ENCODE assay signal across 7 cellular contexts in genomic region chr10:98133075-98133752, GRCh38. TPM values are rescaled to one million over a fixed set of nuclear protein-coding genes. Genes with fewer than 3 reads are reported as not detected.
DNase-seq lines count a peak whose midpoint lies in the region; ATAC-seq and TF ChIP-seq lines count a peak whose summit lies in the region.
"Not testable (repeated sequence)": the region's sequence is repeated elsewhere in the genome, so short reads cannot be mapped to it uniquely, and the experiment has no call there.

No MANE protein-coding gene starts in this region.

- H3K9me3 Mint-ChIP-seq in activated naive CD4-positive, alpha-beta T cell treated with anti-CD3 and anti-CD28 coated beads, Interleukin-2, amount 10 ng/mL, durations not matched to agents 7 days and 5 days = peaks cover 11% of the 10 kb centered on the region
- H3K9me3 Mint-ChIP-seq in naive thymus-derived CD8-positive, alpha-beta T cell = not testable (repeated sequence)

- H4K20me1 ChIP-seq in OCI-LY7 (ENCODE audit: insufficient read depth, low read length) = not testable (repeated sequence)

- peaks cover 36% of the 10 kb centered on the region for H3K79me2 ChIP-seq in OCI-LY7 (ENCODE audit: insufficient read depth, low read depth, low read length)

- H3K27me3 Mint-ChIP-seq in activated naive CD4-positive, alpha-beta T cell treated with anti-CD3 and anti-CD28 coated beads, Interleukin-2, amount 10 ng/mL, durations not matched to agents 7 days and 5 days; naive thymus-derived CD8-positive, alpha-beta T cell: not testable (repeated sequence)

- H3K4me3 ChIP-seq in OCI-LY7 (ENCODE audit: low read depth, low read length, poor library complexity, severe bottlenecking) = peak overlapping the region; percentile 90

- DNase-seq in OCI-LY7 (ENCODE audit: low spot score) = peak; percentile 75
- not testable (repeated sequence) for DNase-seq in activated naive CD4-positive, alpha-beta T cell treated with anti-CD3 and anti-CD28 coated beads, Interleukin-2, amount 10 ng/mL, durations not matched to agents 7 days and 5 days; naive thymus-derived CD8-positive, alpha-beta T cell

- peak overlapping the region; percentile 96 for H2AFZ ChIP-seq in OCI-LY7 (ENCODE audit: low read length)

- peak; percentile 36 for ATAC-seq in GM18498 (IDR thresholded peaks at IDR 0.05; ENCODE audit: unreplicated experiment)
- ATAC-seq in GM19452 (IDR thresholded peaks at IDR 0.05; ENCODE audit: unreplicated experiment) = peak; percentile 67
- peak; percentile 46 for ATAC-seq in HG02678 (IDR thresholded peaks at IDR 0.05; ENCODE audit: unreplicated experiment)
- ATAC-seq in HG03354 (IDR thresholded peaks at IDR 0.05; ENCODE audit: poor library complexity, severe bottlenecking, unreplicated experiment) = peak; percentile 59
- not testable (repeated sequence) for ATAC-seq in naive thymus-derived CD8-positive, alpha-beta T cell

- H3K9me3 ChIP-seq in OCI-LY7 (ENCODE audit: low read length) = peaks cover 24% of the 10 kb centered on the region

- H3K9me2 ChIP-seq in OCI-LY7 (ENCODE audit: insufficient read depth, low read length) = not testable (repeated sequence)

- TF ChIP-seq CTCF in OCI-LY7 (conservative IDR thresholded peaks at IDR 0.05; ENCODE audit: low read length) = peak; percentile 3; the same call in 1 of the 2 replicates

- not testable (repeated sequence) for H3K27ac Mint-ChIP-seq in activated naive CD4-positive, alpha-beta T cell treated with anti-CD3 and anti-CD28 coated beads, Interleukin-2, amount 10 ng/mL, durations not matched to agents 7 days and 5 days
- H3K27ac Mint-ChIP-seq in naive thymus-derived CD8-positive, alpha-beta T cell = peak overlapping the region in 7 of 10 donors; percentile 15 to 91 (median 66)

- POLR2A ChIA-PET in OCI-LY7 (lab: Charles Lee) = interaction anchor here (1.1 to 4.1 kb wide), 4 partner anchors 22 to 36 kb away, joined by 5 to 45 read pairs (median 14); no protein-coding TSS in a partner anchor
- POLR2A ChIA-PET in naive thymus-derived CD8-positive, alpha-beta T cell (lab: Charles Lee) = not testable (repeated sequence)

- peaks cover 42% of the 10 kb centered on the region for H3K4me1 Mint-ChIP-seq in activated naive CD4-positive, alpha-beta T cell treated with anti-CD3 and anti-CD28 coated beads, Interleukin-2, amount 10 ng/mL, durations not matched to agents 7 days and 5 days
- H3K4me1 Mint-ChIP-seq in naive thymus-derived CD8-positive, alpha-beta T cell = peaks cover 14 to 52% (median 36%) of the 10 kb centered on the region in 4 donors

- peak overlapping the region; percentile 5 for H3K4me3 Mint-ChIP-seq in activated naive CD4-positive, alpha-beta T cell treated with anti-CD3 and anti-CD28 coated beads, Interleukin-2, amount 10 ng/mL, durations not matched to agents 7 days and 5 days
- H3K4me3 Mint-ChIP-seq in naive thymus-derived CD8-positive, alpha-beta T cell = peak overlapping the region in 9 of 10 donors; percentile 19 to 95 (median 61)

- peaks cover 27% of the 10 kb centered on the region for H3K36me3 ChIP-seq in OCI-LY7 (ENCODE audit: insufficient read depth, low read length)

- H3K4me2 ChIP-seq in OCI-LY7 (ENCODE audit: low read length) = peak overlapping the region; percentile 68

- not testable (repeated sequence) for BruUV-seq in OCI-LY7 (replicated peaks; lab: Mats Ljungman, UMichigan)

- peaks cover 45% of the 10 kb centered on the region for H3K4me1 ChIP-seq in OCI-LY7 (ENCODE audit: insufficient read depth, low read length, poor library complexity, severe bottlenecking)

- peak overlapping the region; percentile 92 for H3K27ac ChIP-seq in OCI-LY7 (ENCODE audit: low read depth, low read length, poor library complexity, severe bottlenecking)

- intact Hi-C loops in OCI-LY7 (cut with micrococcal nuclease; ENCODE audit: unreplicated experiment) = not testable (repeated sequence)

- H3K36me3 Mint-ChIP-seq in activated naive CD4-positive, alpha-beta T cell treated with anti-CD3 and anti-CD28 coated beads, Interleukin-2, amount 10 ng/mL, durations not matched to agents 7 days and 5 days = peaks cover 24% of the 10 kb centered on the region
- H3K36me3 Mint-ChIP-seq in naive thymus-derived CD8-positive, alpha-beta T cell = not testable (repeated sequence)

- CTCF ChIA-PET in OCI-LY7 (lab: Charles Lee; ENCODE audit: unreplicated experiment) = interaction anchor here (2.1 kb wide), 1 partner anchor 36 kb away, joined by 17 read pairs; no protein-coding TSS in a partner anchor
- CTCF ChIA-PET in activated naive CD4-positive, alpha-beta T cell treated with anti-CD3 and anti-CD28 coated beads, Interleukin-2, amount 10 ng/mL, durations not matched to agents 7 days and 5 days (lab: Charles Lee) = not testable (repeated sequence)

RNA-seq across cellular contexts. Expression of gene R3HCC1L, which starts 1.2 kb away (rescaled TPM):
- 42.0 and 48.5 TPM in 2 replicates for total RNA-seq in OCI-LY7 (2014; rRNA removed; shearing (Covaris generic))
- 38.8 TPM in 2 replicates for total RNA-seq in OCI-LY7 (2022)
- 10 to 100 TPM; 27.0 to 28.8 TPM for total RNA-seq in naive thymus-derived CD8-positive, alpha-beta T cell
- 10 to 100 TPM in 2 of 3 donors, 1 to 10 TPM in 1; 7.3 to 14.2 (median 11.4) TPM for polyA plus RNA-seq in naive thymus-derived CD8-positive, alpha-beta T cell
